Comparison of ENCODE assay signal across 1 cellular context in the genomic region with DNA sequence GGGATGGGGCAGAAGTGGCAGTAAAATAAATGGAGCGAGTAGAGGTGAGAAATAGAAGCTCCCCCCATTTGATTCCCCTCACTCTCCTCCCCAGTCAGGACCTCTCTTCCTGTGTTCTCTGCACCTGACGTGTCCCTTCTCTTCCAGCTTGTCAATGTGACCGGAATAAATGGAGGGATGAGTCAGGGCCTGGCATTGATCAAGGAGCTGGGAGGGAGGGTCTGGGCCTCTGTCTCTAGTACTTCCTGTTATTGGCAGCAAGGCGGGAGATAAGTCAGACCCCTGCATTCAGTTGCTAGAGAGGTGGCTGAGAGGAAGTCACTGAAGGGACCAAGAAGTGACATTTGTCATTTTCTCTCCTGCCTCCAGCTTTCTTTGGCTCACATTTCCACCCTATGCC.
TF ChIP-seq lines count a peak whose summit lies in the region.

No MANE protein-coding gene starts in this region.

TF ChIP-seq in GM12878, 131 proteins besides CTCF, POLR2A, EP300 and RAD21:
- TF ChIP-seq TCF12 (IDR thresholded peaks at IDR 0.05; ENCODE audit: low read depth, low read length) (no peak), EZH2 (IDR thresholded peaks at IDR 0.05; ENCODE audit: borderline replicate concordance, control insufficient read depth, low read depth, low read length) (no peak), SUZ12 (IDR thresholded peaks at IDR 0.05; ENCODE audit: unreplicated experiment) (no peak)
